9 cellular contexts compared by ENCODE assay signal in genomic region chr2:160293401-160293911, GRCh38.
DNase-seq lines count a peak whose midpoint lies in the region; ATAC-seq and TF ChIP-seq lines count a peak whose summit lies in the region.
"Had no signal": no experiment of that assay in that cellular context is flagged by ENCODE, and none has a peak within 500 bp of the region (broad histone marks: within the 10 kb centered on the region; RNA-seq: fewer than 3 reads in every experiment).

No MANE protein-coding gene starts in this region.

- WGBS in hepatocyte (ENCODE audit: low lambda C conversion rate, missing lambda C conversion rate), result 76% methylated on average over 5 of the region's 5 CpGs
- 87 to 100% (median 96%) methylated on average over 5 of the region's 5 CpGs for WGBS in spleen, 5 donors

- no peaks in the 10 kb centered on the region for H3K9me3 Mint-ChIP-seq in GM23338

- no peak overlapping the region for H3K4me3 ChIP-seq in GM23338
- H3K4me3 ChIP-seq in hepatocyte, result no peak overlapping the region
- H3K4me3 ChIP-seq in skeletal muscle tissue (ENCODE audit: low read length in 3 of 3), result no peak overlapping the region
- no peak overlapping the region for H3K4me3 ChIP-seq in spleen

- no peak overlapping the region for H3K4me3 Mint-ChIP-seq in GM23338

- H3K9me3 ChIP-seq in hepatocyte (ENCODE audit: low read depth) (no peaks in the 10 kb centered on the region), skeletal muscle tissue (ENCODE audit: control insufficient read depth in 3 of 3, low read length in 3 of 3) (no peaks in the 10 kb centered on the region), spleen (no peaks in the 10 kb centered on the region)

- H3K27ac Mint-ChIP-seq in GM23338, result peak overlapping the region; percentile 33; the same call in 1 of the 2 replicates

- DNase-seq in GM23338 (ENCODE audit: low spot score) (no peak), amniotic stem cell (lab: John Stamatoyannopoulos, UW) (peak; percentile 66), hepatocyte (ENCODE audit: low spot score) (peak; percentile 33), NCI-H1092 treated with DMSO at 0.1 percent for 48 hours (lab: John Stamatoyannopoulos, UW) (no peak), spleen (no peak), HEK293T (ENCODE audit: extremely low spot score) (no peak)
- DNase-seq in central memory CD4-positive, alpha-beta T cell, result no peak
- DNase-seq: KG1 had no signal

- no peaks in the 10 kb centered on the region for H3K9me2 ChIP-seq in GM23338 (ENCODE audit: insufficient read depth)
- no peaks in the 10 kb centered on the region for H3K9me2 ChIP-seq in hepatocyte (replicated peaks; ENCODE audit: insufficient read depth)

- no peaks in the 10 kb centered on the region for H3F3A ChIP-seq in GM23338 (replicated peaks; ENCODE audit: low read depth)

- H4K20me1 ChIP-seq in GM23338 (replicated peaks; ENCODE audit: insufficient read depth), result peaks cover 3% of the 10 kb centered on the region; the same call in 1 of the 2 replicates
- H4K20me1 ChIP-seq in hepatocyte (ENCODE audit: insufficient read depth, poor library complexity, severe bottlenecking), result no peaks in the 10 kb centered on the region

- H3K27me3 ChIP-seq in GM23338 (ENCODE audit: insufficient read depth), result no peaks in the 10 kb centered on the region
- no peaks in the 10 kb centered on the region for H3K27me3 ChIP-seq in hepatocyte
- no peaks in the 10 kb centered on the region for H3K27me3 ChIP-seq in skeletal muscle tissue (ENCODE audit: control insufficient read depth in 3 of 3, insufficient read depth in 3 of 3, low read length in 3 of 3)
- H3K27me3 ChIP-seq in spleen (replicated peaks in 1 of 7), result no peaks in the 10 kb centered on the region

- POLR2A ChIA-PET in HEK293T (lab: Yijun Ruan, JAX), result no interaction called here

- peaks cover 13% of the 10 kb centered on the region for H3K36me3 Mint-ChIP-seq in GM23338 (ENCODE audit: low read depth)

- no peak overlapping the region for H3K9ac ChIP-seq in skeletal muscle tissue (ENCODE audit: low read depth in 1 of 3, low read length in 3 of 3)

- no peaks in the 10 kb centered on the region for H3K27me3 Mint-ChIP-seq in GM23338 (ENCODE audit: insufficient read depth, low read depth, poor library complexity)

- H3K4me1 Mint-ChIP-seq in GM23338, result peaks cover 9% of the 10 kb centered on the region

- H3K36me3 ChIP-seq in GM23338 (ENCODE audit: insufficient read depth) (no peaks in the 10 kb centered on the region), hepatocyte (replicated peaks; ENCODE audit: insufficient read depth, low read depth) (no peaks in the 10 kb centered on the region), skeletal muscle tissue (ENCODE audit: control insufficient read depth in 3 of 3, insufficient read depth in 3 of 3, low read length in 3 of 3) (peaks cover 2 to 10% (median 3%) of the 10 kb centered on the region in 3 donors), spleen (peaks cover 0 to 81% (median 23%) of the 10 kb centered on the region in 6 donors)

- no peak for TF ChIP-seq POLR2A in spleen (IDR thresholded peaks at IDR 0.05)

- no peak overlapping the region for H3K4me2 ChIP-seq in GM23338
- no peak overlapping the region for H3K4me2 ChIP-seq in hepatocyte

- no peak for TF ChIP-seq CTCF in GM23338 (conservative IDR thresholded peaks at IDR 0.05; ENCODE audit: low read depth in 2 of 2)
- TF ChIP-seq CTCF in hepatocyte (IDR thresholded peaks at IDR 0.05; ENCODE audit: poor library complexity), result no peak
- TF ChIP-seq CTCF in spleen (IDR thresholded peaks at IDR 0.05 in 8 of 11, conservative IDR thresholded peaks at IDR 0.05 in 3 of 11), result no peak

- H2AFZ ChIP-seq in GM23338 (no peak overlapping the region), hepatocyte (no peak overlapping the region)

- no peaks in the 10 kb centered on the region for H3K4me1 ChIP-seq in GM23338 (ENCODE audit: insufficient read depth)
- peaks cover 26% of the 10 kb centered on the region for H3K4me1 ChIP-seq in hepatocyte (ENCODE audit: insufficient read depth)
- H3K4me1 ChIP-seq in skeletal muscle tissue (ENCODE audit: control insufficient read depth in 3 of 3, insufficient read depth in 3 of 3, low read length in 3 of 3), result peaks cover 24 to 34% (median 33%) of the 10 kb centered on the region in 3 donors
- H3K4me1 ChIP-seq in spleen, result peaks cover 4 to 85% (median 20%) of the 10 kb centered on the region in 6 donors

- no peak overlapping the region for H3K27ac ChIP-seq in GM23338 (ENCODE audit: low read depth)
- H3K27ac ChIP-seq in hepatocyte, result peak overlapping the region; percentile 83
- H3K27ac ChIP-seq in skeletal muscle tissue (ENCODE audit: low read depth, low read length), result peak overlapping the region; percentile 41
- H3K27ac ChIP-seq in spleen, result peak overlapping the region in 3 of 8 donors; percentile 53 to 65 (median 54)

- H3K79me2 ChIP-seq in GM23338 (replicated peaks; ENCODE audit: insufficient read depth), result no peaks in the 10 kb centered on the region
- H3K79me2 ChIP-seq in hepatocyte, result peaks cover 5% of the 10 kb centered on the region

- intact Hi-C loops in spleen (cut with DNase I; ENCODE audit: low total_unique reads), result no loop called here

- CTCF ChIA-PET in HEK293T (lab: Yijun Ruan, JAX), result no interaction called here

- ATAC-seq in GM23338, result no peak

TF ChIP-seq in GM23338, 12 proteins besides CTCF, POLR2A, EP300 and RAD21 (continues in another document):
- TF ChIP-seq EZH2 (IDR thresholded peaks at IDR 0.05; ENCODE audit: low read depth, unreplicated experiment) (no peak), CREB1 (CRISPR knock-in tag; IDR thresholded peaks at IDR 0.05; ENCODE audit: low read depth) (no peak), ZNF331 (CRISPR knock-in tag; IDR thresholded peaks at IDR 0.05; ENCODE audit: low read depth) (no peak)

TF ChIP-seq in HEK293T, 16 proteins besides CTCF, POLR2A, EP300 and RAD21:
- TF ChIP-seq SUZ12 (IDR thresholded peaks at IDR 0.05) (no peak), HDGF (IDR thresholded peaks at IDR 0.05; ENCODE audit: borderline replicate concordance) (no peak), BHLHE40 (IDR thresholded peaks at IDR 0.05; ENCODE audit: borderline replicate concordance) (no peak), ELF4 (IDR thresholded peaks at IDR 0.05) (no peak), FOXK2 (IDR thresholded peaks at IDR 0.05) (no peak), LEF1 (IDR thresholded peaks at IDR 0.05; ENCODE audit: borderline replicate concordance) (no peak), TARDBP (IDR thresholded peaks at IDR 0.05) (no peak)

Comparison
In these comparisons a context has a peak if more than half of its experiments do, and no peak if none do; other contexts are left out.
1. DNase-seq: peak in amniotic stem cell (single experiment) and hepatocyte (single experiment); none in GM23338 (single experiment), NCI-H1092 treated with DMSO at 0.1 percent for 48 hours (single experiment), central memory CD4-positive, alpha-beta T cell (single experiment), spleen (single experiment) and HEK293T (single experiment).